ENCODE assay signal across 6 cellular contexts in genomic region chr18:4781873-4782272, GRCh38.
"Had no signal": no experiment of that assay in that cellular context is flagged by ENCODE, and none has a peak within 500 bp of the region (broad histone marks: within the 10 kb centered on the region; RNA-seq: fewer than 3 reads in every experiment).

No MANE protein-coding gene starts in this region.

- H3K4me3 ChIP-seq: GM23338, K562 had no signal

- H2AFZ ChIP-seq: GM23338 had no signal

- ATAC-seq: GM23338, K562 had no signal

- H3K4me2 ChIP-seq: GM23338 had no signal

- DNase-seq: H9, HCEC 1CT, IMR-90, KG1 had no signal
